In the genomic region with DNA sequence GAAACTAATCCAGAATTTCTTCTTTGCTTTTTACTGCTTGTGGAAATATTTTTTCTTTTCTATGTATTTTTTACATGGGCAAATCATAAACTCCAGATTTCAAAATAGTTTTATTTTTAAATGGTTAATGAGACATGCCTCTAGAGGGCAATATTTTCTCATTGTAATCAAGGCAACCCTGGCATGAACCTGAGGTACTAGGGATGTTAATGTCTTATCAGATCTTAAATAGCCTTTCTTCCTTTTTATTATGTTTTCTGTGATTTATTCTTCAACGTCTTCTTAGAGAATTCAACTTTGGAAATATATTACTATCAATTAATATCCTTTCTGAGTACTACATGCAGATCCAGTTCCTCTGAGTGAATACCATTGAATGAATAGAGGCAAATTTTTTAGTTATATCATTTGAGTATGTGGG, we compare ENCODE assay signal across 8 cellular contexts.
DNase-seq lines count a peak whose midpoint lies in the region; ATAC-seq and TF ChIP-seq lines count a peak whose summit lies in the region.

No MANE protein-coding gene starts in this region.

- intact Hi-C loops in stomach (cut with DNase I; ENCODE audit: low total_unique reads), result no loop called here

- H3K9me3 ChIP-seq in SK-N-MC (ENCODE audit: low read depth, low read length) (no peaks in the 10 kb centered on the region), stomach (no peaks in the 10 kb centered on the region)

- no peak overlapping the region for H3K4me3 ChIP-seq in Jurkat, Clone E6-1 (ENCODE audit: low read length)
- H3K4me3 ChIP-seq in SK-N-MC (no peak overlapping the region), foreskin fibroblast (ENCODE audit: low read depth in 1 of 2, low read length in 2 of 2) (no peak overlapping the region), stomach (no peak overlapping the region)

- no peak for TF ChIP-seq EP300 in stomach (IDR thresholded peaks at IDR 0.05)

- TF ChIP-seq POLR2A in stomach (IDR thresholded peaks at IDR 0.05), result no peak

- no peak overlapping the region for H3K27ac ChIP-seq in SK-N-MC
- H3K27ac ChIP-seq in stomach, result no peak overlapping the region

- WGBS in stomach, 5 donors, result 0 to 2% (median 0%) methylated on average over 1 of the region's 1 CpG

- H3K4me1 ChIP-seq in stomach, result no peaks in the 10 kb centered on the region

- DNase-seq in DMS53 (lab: John Stamatoyannopoulos, UW) (peak; percentile 67), SK-N-MC (ENCODE audit: low read depth, low spot score) (peak; percentile 8), foreskin fibroblast (peak; percentile 52 to 80), stomach (no peak)
- DNase-seq in Jurkat, Clone E6-1 (ENCODE audit: low read depth, low spot score), result peak; percentile 35

- no peak overlapping the region for H3K9ac ChIP-seq in SK-N-MC (ENCODE audit: insufficient read length)

- no peaks in the 10 kb centered on the region for H3K27me3 ChIP-seq in stomach

- ATAC-seq in GM18861 (IDR thresholded peaks at IDR 0.05; ENCODE audit: unreplicated experiment), result no peak
- no peak for ATAC-seq in HG03571 (IDR thresholded peaks at IDR 0.05; ENCODE audit: unreplicated experiment)
- no peak for ATAC-seq in HG02798 (IDR thresholded peaks at IDR 0.05; ENCODE audit: poor library complexity, unreplicated experiment)

- TF ChIP-seq CTCF in foreskin fibroblast (IDR thresholded peaks at IDR 0.05; ENCODE audit: low read depth, low read length) (peak; percentile 31), stomach (IDR thresholded peaks at IDR 0.05) (peak in 4 of 7 experiments; percentile 2 to 51 (median 48))

- H3K36me3 ChIP-seq in SK-N-MC (ENCODE audit: insufficient read depth, low read length) (no peaks in the 10 kb centered on the region), stomach (no peaks in the 10 kb centered on the region)
